Comparison of ENCODE assay signal across 8 cellular contexts in the genomic region with DNA sequence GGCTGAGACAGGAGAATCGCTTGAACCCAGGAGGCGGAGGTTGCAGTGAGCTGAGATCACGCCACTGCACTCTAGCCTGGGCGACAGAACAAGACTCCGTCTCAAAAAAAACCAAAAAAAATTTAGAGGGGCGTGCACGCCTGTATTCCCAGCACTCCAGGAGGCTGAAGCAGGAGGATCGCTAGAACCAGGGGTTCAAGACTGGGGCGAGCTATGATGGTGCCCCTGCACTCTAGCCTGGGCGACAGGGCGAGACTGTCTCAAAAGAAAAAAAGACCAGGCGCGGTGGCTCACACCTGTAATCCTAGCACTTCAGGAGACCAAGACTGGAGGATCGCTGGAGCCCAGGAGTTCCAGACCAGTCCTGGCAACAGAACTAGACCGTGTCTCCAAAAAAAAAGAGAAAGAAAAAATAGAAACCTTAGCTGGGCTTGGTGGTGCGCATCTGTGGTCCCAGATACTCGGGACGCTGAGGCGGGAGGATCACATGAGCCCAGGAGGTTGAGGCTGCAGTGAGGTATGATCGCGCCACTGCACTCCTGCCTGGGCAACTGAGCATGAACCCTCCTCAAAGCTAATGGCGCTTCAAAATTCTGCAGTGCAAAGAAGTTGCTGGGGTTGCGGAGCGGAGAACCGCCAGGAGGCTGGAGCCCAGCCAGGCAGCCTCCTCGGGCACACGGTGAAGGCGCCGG. TPM values are rescaled to one million over a fixed set of nuclear protein-coding genes. Genes with fewer than 3 reads are reported as not detected.
DNase-seq lines count a peak whose midpoint lies in the region; ATAC-seq and TF ChIP-seq lines count a peak whose summit lies in the region.

No MANE protein-coding gene starts in this region.

- peak overlapping the region; percentile 94 to 97 for H3K27ac Mint-ChIP-seq in natural killer cell treated with Interleukin-12 subunit alpha and Interleukin-12 subunit beta and Interleukin-15 and Interleukin-18, amount 100 ng/mL, for 72 hours

- H3K9me3 Mint-ChIP-seq in natural killer cell treated with Interleukin-12 subunit alpha and Interleukin-12 subunit beta and Interleukin-15 and Interleukin-18, amount 100 ng/mL, for 72 hours: no peaks in the 10 kb centered on the region

- H3K27ac ChIP-seq in cardiac muscle cell: peak overlapping the region; percentile 93
- peak overlapping the region; percentile 92 for H3K27ac ChIP-seq in effector memory CD4-positive, alpha-beta T cell (ENCODE audit: insufficient read depth, low read length, poor library complexity, severe bottlenecking)

- H3K9me3 ChIP-seq in cardiac muscle cell (ENCODE audit: low read depth) (no peaks in the 10 kb centered on the region), Loucy (ENCODE audit: insufficient read depth, low read depth, low read length) (no peaks in the 10 kb centered on the region)
- no peaks in the 10 kb centered on the region for H3K9me3 ChIP-seq in effector memory CD4-positive, alpha-beta T cell (ENCODE audit: control insufficient read depth, low read length)

- no peaks in the 10 kb centered on the region for H4K20me1 ChIP-seq in Loucy (ENCODE audit: insufficient read depth, low read length, poor library complexity, severe bottlenecking)

- peak overlapping the region; percentile 96 for H3K4me3 Mint-ChIP-seq in natural killer cell treated with Interleukin-12 subunit alpha and Interleukin-12 subunit beta and Interleukin-15 and Interleukin-18, amount 100 ng/mL, for 72 hours

- no peaks in the 10 kb centered on the region for H3K27me3 ChIP-seq in cardiac muscle cell
- no peaks in the 10 kb centered on the region for H3K27me3 ChIP-seq in Loucy (ENCODE audit: insufficient read depth, low read length, poor library complexity, severe bottlenecking)
- H3K27me3 ChIP-seq in effector memory CD4-positive, alpha-beta T cell (replicated peaks; ENCODE audit: control insufficient read depth, insufficient read depth, low read length, poor library complexity, severe bottlenecking): no peaks in the 10 kb centered on the region

- ATAC-seq in Right ventricle myocardium inferior (no peak), HG03196 (IDR thresholded peaks at IDR 0.05; ENCODE audit: unreplicated experiment) (no peak)
- no peak for ATAC-seq in natural killer cell treated with Interleukin-12 subunit alpha and Interleukin-12 subunit beta and Interleukin-15 and Interleukin-18, amount 100 ng/mL, for 72 hours

- peaks cover 33% of the 10 kb centered on the region for H3K79me2 ChIP-seq in Loucy (ENCODE audit: insufficient read depth, low read length)

- peaks cover 17 to 27% of the 10 kb centered on the region in 2 donors for H3K4me1 Mint-ChIP-seq in natural killer cell treated with Interleukin-12 subunit alpha and Interleukin-12 subunit beta and Interleukin-15 and Interleukin-18, amount 100 ng/mL, for 72 hours (ENCODE audit: low read depth in 2 of 2)

- H3K4me3 ChIP-seq in cardiac muscle cell (peak overlapping the region; percentile 46), Loucy (ENCODE audit: low read length, poor library complexity, severe bottlenecking) (peak overlapping the region; percentile 95)
- peak overlapping the region; percentile 69 for H3K4me3 ChIP-seq in effector memory CD4-positive, alpha-beta T cell (ENCODE audit: insufficient read depth, low read depth, low read length, poor library complexity, severe bottlenecking)

- no peaks in the 10 kb centered on the region for H3K36me3 ChIP-seq in cardiac muscle cell
- H3K36me3 ChIP-seq in Loucy (ENCODE audit: insufficient read depth, low read length): no peaks in the 10 kb centered on the region
- H3K36me3 ChIP-seq in effector memory CD4-positive, alpha-beta T cell (ENCODE audit: control insufficient read depth, insufficient read depth, low read length): peaks cover 17% of the 10 kb centered on the region

- intact Hi-C loops in Right ventricle myocardium inferior (cut with DNase I): loop anchor here (5.0 kb wide), 3 partner anchors 34 to 134 kb away; no protein-coding TSS in a partner anchor

- no peaks in the 10 kb centered on the region for H3K27me3 Mint-ChIP-seq in natural killer cell treated with Interleukin-12 subunit alpha and Interleukin-12 subunit beta and Interleukin-15 and Interleukin-18, amount 100 ng/mL, for 72 hours

- no peaks in the 10 kb centered on the region for H3K9me2 ChIP-seq in Loucy (replicated peaks; ENCODE audit: low read depth, low read length)

- DNase-seq in cardiac muscle cell (ENCODE audit: low read depth in 1 of 2, low spot score in 1 of 2) (no peak), Right ventricle myocardium inferior (ENCODE audit: missing footprints) (no peak), NCI-H1417 (lab: John Stamatoyannopoulos, UW) (no peak), hippocampal formation (lab: John Stamatoyannopoulos, UW) (no peak)
- no peak for DNase-seq in effector memory CD4-positive, alpha-beta T cell
- DNase-seq in natural killer cell treated with Interleukin-12 subunit alpha and Interleukin-12 subunit beta and Interleukin-15 and Interleukin-18, amount 100 ng/mL, for 72 hours (ENCODE audit: low spot score): no peak

- H2AFZ ChIP-seq in Loucy (ENCODE audit: low read length): peak overlapping the region; percentile 84

- no peaks in the 10 kb centered on the region for H3K4me1 ChIP-seq in cardiac muscle cell (ENCODE audit: low read depth)
- peaks cover 25% of the 10 kb centered on the region for H3K4me1 ChIP-seq in Loucy (ENCODE audit: insufficient read depth, low read length, poor library complexity, severe bottlenecking)
- H3K4me1 ChIP-seq in effector memory CD4-positive, alpha-beta T cell (ENCODE audit: control insufficient read depth, insufficient read depth, low read length, poor library complexity, severe bottlenecking): peaks cover 16% of the 10 kb centered on the region

- TF ChIP-seq CTCF in cardiac muscle cell (IDR thresholded peaks at IDR 0.05; ENCODE audit: low read depth, low read length): no peak
- TF ChIP-seq CTCF in Loucy (conservative IDR thresholded peaks at IDR 0.05; ENCODE audit: low read length): no peak

- no peaks in the 10 kb centered on the region; the same call in 1 of the 2 replicates for H3F3A ChIP-seq in Loucy (ENCODE audit: low read depth)

- peak overlapping the region; percentile 98 for H3K4me2 ChIP-seq in Loucy (ENCODE audit: low read depth, low read length, poor library complexity, severe bottlenecking)

- peak overlapping the region; percentile 97 for H3K9ac ChIP-seq in Loucy (ENCODE audit: low read depth, low read length, poor library complexity, severe bottlenecking)

- H3K36me3 Mint-ChIP-seq in natural killer cell treated with Interleukin-12 subunit alpha and Interleukin-12 subunit beta and Interleukin-15 and Interleukin-18, amount 100 ng/mL, for 72 hours: no peaks in the 10 kb centered on the region

RNA-seq across cellular contexts. Expression of a gene that starts 0.4 kb away (rescaled TPM):
- total RNA-seq in cardiac muscle cell: 3.7 and 4.2 TPM in 2 replicates
- polyA plus RNA-seq in cardiac muscle cell: 4.3 and 5.1 TPM in 2 replicates
- 2.1 TPM for total RNA-seq in Right ventricle myocardium inferior
- total RNA-seq in natural killer cell treated with Interleukin-12 subunit alpha and Interleukin-12 subunit beta and Interleukin-15 and Interleukin-18, amount 100 ng/mL, for 72 hours: 1 to 10 TPM; 3.4 to 6.5 TPM

RNA-seq across cellular contexts. Expression of a gene that starts 7.0 kb away (rescaled TPM):
- total RNA-seq in cardiac muscle cell (13.8 and 16.8 TPM in 2 replicates), Right ventricle myocardium inferior (10.6 TPM)
- polyA plus RNA-seq in cardiac muscle cell: 18.4 and 18.9 TPM in 2 replicates
- 10 to 100 TPM; 17.5 to 19.1 TPM for total RNA-seq in natural killer cell treated with Interleukin-12 subunit alpha and Interleukin-12 subunit beta and Interleukin-15 and Interleukin-18, amount 100 ng/mL, for 72 hours

RNA-seq across cellular contexts. Expression of a gene that starts 7.2 kb away (rescaled TPM):
- total RNA-seq in cardiac muscle cell (104 and 163 TPM in 2 replicates), Right ventricle myocardium inferior (29.3 TPM)
- 99.4 and 112 TPM in 2 replicates for polyA plus RNA-seq in cardiac muscle cell
- 10 to 100 TPM; 46.3 to 69.1 TPM for total RNA-seq in natural killer cell treated with Interleukin-12 subunit alpha and Interleukin-12 subunit beta and Interleukin-15 and Interleukin-18, amount 100 ng/mL, for 72 hours

RNA-seq across cellular contexts. Expression of a gene that starts 22.3 kb away (rescaled TPM):
- 193 and 199 TPM in 2 replicates for total RNA-seq in cardiac muscle cell
- 258 and 280 TPM in 2 replicates for polyA plus RNA-seq in cardiac muscle cell
- 99.4 TPM for total RNA-seq in Right ventricle myocardium inferior
- 100 to 1,000 TPM; 124 to 145 TPM for total RNA-seq in natural killer cell treated with Interleukin-12 subunit alpha and Interleukin-12 subunit beta and Interleukin-15 and Interleukin-18, amount 100 ng/mL, for 72 hours

RNA-seq across cellular contexts. Expression of a gene that starts 24.9 kb away (rescaled TPM):
- total RNA-seq in cardiac muscle cell: 31.7 and 35.2 TPM in 2 replicates
- 15.8 and 29.3 TPM in 2 replicates for polyA plus RNA-seq in cardiac muscle cell
- total RNA-seq in Right ventricle myocardium inferior: 10.1 TPM
- total RNA-seq in natural killer cell treated with Interleukin-12 subunit alpha and Interleukin-12 subunit beta and Interleukin-15 and Interleukin-18, amount 100 ng/mL, for 72 hours: 10 to 100 TPM in 1 of 2 donors, 1 to 10 TPM in 1; 8.9 to 16.9 TPM
